ENCODE assay signal across 8 cellular contexts in the genomic region with DNA sequence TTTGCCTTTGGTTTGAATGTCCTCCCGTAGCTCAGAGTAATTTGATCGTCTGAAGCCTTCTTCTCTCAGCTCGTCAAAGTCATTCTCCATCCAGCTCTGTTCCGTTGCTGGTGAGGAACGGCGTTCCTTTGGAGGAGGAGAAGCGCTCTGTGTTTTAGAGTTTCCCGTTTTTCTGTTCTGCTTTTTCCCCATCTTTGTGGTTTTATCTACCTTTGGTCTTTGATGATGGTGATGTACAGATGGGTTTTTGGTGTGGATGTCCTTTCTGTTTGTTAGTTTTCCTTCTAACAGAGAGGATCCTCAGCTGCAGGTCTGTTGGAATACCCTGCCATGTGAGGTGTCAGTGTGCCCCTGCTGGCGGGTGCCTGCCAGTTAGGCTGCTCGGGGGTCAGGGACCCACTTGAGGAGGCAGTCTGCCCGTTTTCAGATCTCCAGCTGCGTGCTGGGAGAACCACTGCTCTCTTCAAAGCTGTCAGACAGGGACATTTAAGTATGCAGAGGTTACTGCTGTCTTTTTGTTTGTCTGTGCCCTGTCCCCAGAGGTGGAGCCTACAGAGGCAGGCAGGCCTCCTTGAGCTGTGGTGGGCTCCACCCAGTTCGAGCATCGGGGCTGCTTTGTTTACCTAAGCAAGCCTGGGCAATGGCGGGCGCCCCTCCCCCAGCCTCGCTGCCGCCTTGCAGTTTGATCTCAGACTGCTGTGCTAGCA.
A peak's percentile ranks its signal among the peaks of the same experiment; 100 is the strongest.
DNase-seq lines count a peak whose midpoint lies in the region; ATAC-seq and TF ChIP-seq lines count a peak whose summit lies in the region.
"Not testable (repeated sequence)": the region's sequence is repeated elsewhere in the genome, so short reads cannot be mapped to it uniquely, and the experiment has no call there.

No MANE protein-coding gene starts in this region.

- H3K36me3 ChIP-seq in effector memory CD4-positive, alpha-beta T cell (ENCODE audit: control insufficient read depth, insufficient read depth, low read length); iPS-18a (ENCODE audit: control insufficient read depth, low read depth, low read length); transverse colon: not testable (repeated sequence)

- not testable (repeated sequence) for H3K18ac ChIP-seq in H9 (ENCODE audit: insufficient read length, low read depth, low read length)

- not testable (repeated sequence) for H3K27ac Mint-ChIP-seq in H9; naive thymus-derived CD8-positive, alpha-beta T cell

- not testable (repeated sequence) for H3K27me3 ChIP-seq in H9 (ENCODE audit: insufficient read depth, low read length); effector memory CD4-positive, alpha-beta T cell (replicated peaks; ENCODE audit: control insufficient read depth, insufficient read depth, low read length, poor library complexity, severe bottlenecking); iPS-18a (ENCODE audit: control insufficient read depth, insufficient read depth, low read length); transverse colon

- not testable (repeated sequence) for H4K91ac ChIP-seq in H9 (ENCODE audit: insufficient read length, low read depth, low read length)

- H3K9me3 Mint-ChIP-seq in H9: not testable (repeated sequence)
- peaks cover 0 to 19% (median 8%) of the 10 kb centered on the region in 9 donors for H3K9me3 Mint-ChIP-seq in naive thymus-derived CD8-positive, alpha-beta T cell

- H2BK20ac ChIP-seq in H9 (ENCODE audit: low read depth, low read length, poor library complexity, severe bottlenecking): peak overlapping the region; percentile 91

- not testable (repeated sequence) for H3K4me3 ChIP-seq in effector memory CD4-positive, alpha-beta T cell (ENCODE audit: insufficient read depth, low read depth, low read length, poor library complexity, severe bottlenecking); transverse colon
- peak overlapping the region; percentile 23 for H3K4me3 ChIP-seq in iPS-18a (ENCODE audit: low read length)

- not testable (repeated sequence) for H3K4me3 Mint-ChIP-seq in H9; naive thymus-derived CD8-positive, alpha-beta T cell

- H3K4me1 Mint-ChIP-seq in H9; naive thymus-derived CD8-positive, alpha-beta T cell: not testable (repeated sequence)

- H3K23ac ChIP-seq in H9 (ENCODE audit: insufficient read length, low read depth, low read length): not testable (repeated sequence)

- H3K27me3 Mint-ChIP-seq in H9 (ENCODE audit: low read depth); naive thymus-derived CD8-positive, alpha-beta T cell: not testable (repeated sequence)

- H4K20me1 ChIP-seq in H9 (ENCODE audit: control insufficient read depth, insufficient read depth, insufficient read length): not testable (repeated sequence)

- not testable (repeated sequence) for H3K23me2 ChIP-seq in H9 (ENCODE audit: insufficient read length, low read depth, low read length, poor library complexity, severe bottlenecking)

- intact Hi-C loops in transverse colon (cut with DNase I; ENCODE audit: low total_unique reads): not testable (repeated sequence)

- DNase-seq in H9 (peak; percentile 80), T-helper 1 cell (peak in 3 of 5 donors; percentile 4 to 15 (median 10)), activated T-cell treated with anti-CD3 and anti-CD28 coated beads for 4 hours (peak; percentile 37), transverse colon (peak; percentile 16)
- DNase-seq in effector memory CD4-positive, alpha-beta T cell: peak in 2 of 3 donors; percentile 5 to 12
- DNase-seq in naive thymus-derived CD8-positive, alpha-beta T cell: peak in 6 of 10 donors; percentile 4 to 72 (median 6)
- peak; percentile 21 for DNase-seq in stimulated activated CD4-positive, alpha-beta T cell treated with anti-CD3 and anti-CD28 coated beads, Interleukin-12 subunit alpha, Interleukin-12 subunit beta, amount 100 ng/mL, for 4 hours

- H3K79me1 ChIP-seq in H9 (ENCODE audit: insufficient read depth, low read depth, low read length, poor library complexity, severe bottlenecking): not testable (repeated sequence)

- not testable (repeated sequence) for H3K9ac ChIP-seq in H9 (ENCODE audit: extremely low read depth, insufficient read length, low read length); iPS-18a (ENCODE audit: low read length)

- not testable (repeated sequence) for H2AK5ac ChIP-seq in H9 (ENCODE audit: insufficient read length, low read length)

- TF ChIP-seq EP300 in transverse colon (IDR thresholded peaks at IDR 0.05; ENCODE audit: low read depth): not testable (repeated sequence)

- TF ChIP-seq CTCF in H9 (conservative IDR thresholded peaks at IDR 0.05): peak; percentile 83
- not testable (repeated sequence) for TF ChIP-seq CTCF in transverse colon (IDR thresholded peaks at IDR 0.05)

- H2BK5ac ChIP-seq in H9 (ENCODE audit: insufficient read length, low read length): not testable (repeated sequence)

- H3K14ac ChIP-seq in H9 (ENCODE audit: insufficient read depth, low read length): not testable (repeated sequence)

- H3K36me3 Mint-ChIP-seq in H9 (ENCODE audit: insufficient read depth in 1 of 3, low read depth in 3 of 3); naive thymus-derived CD8-positive, alpha-beta T cell: not testable (repeated sequence)

- not testable (repeated sequence) for H2BK120ac ChIP-seq in H9 (ENCODE audit: low read depth, low read length, poor library complexity, severe bottlenecking)

- no CpG with 5 or more reads among the region's 18 CpGs for WGBS in H9 (ENCODE audit: extremely low coverage, insufficient read length, low lambda C conversion rate)
- 81 to 83% methylated on average over 18 of the region's 18 CpGs for WGBS in transverse colon (ENCODE audit: low coverage in 1 of 2), 2 donors

- H3K79me2 ChIP-seq in H9 (ENCODE audit: insufficient read depth, low read length): not testable (repeated sequence)

- not testable (repeated sequence) for H3K4me1 ChIP-seq in H9 (ENCODE audit: insufficient read depth, low read length); effector memory CD4-positive, alpha-beta T cell (ENCODE audit: control insufficient read depth, insufficient read depth, low read length, poor library complexity, severe bottlenecking); iPS-18a (ENCODE audit: control insufficient read depth, low read depth, low read length); transverse colon

- TF ChIP-seq POLR2A in transverse colon (IDR thresholded peaks at IDR 0.05): not testable (repeated sequence)

- not testable (repeated sequence) for H2BK12ac ChIP-seq in H9 (ENCODE audit: insufficient read length, low read depth, low read length)

- not testable (repeated sequence) for H3K4ac ChIP-seq in H9 (ENCODE audit: low read depth, low read length)

- not testable (repeated sequence) for H4K5ac ChIP-seq in H9 (ENCODE audit: insufficient read length, low read depth, low read length)

- not testable (repeated sequence) for H3K9me3 ChIP-seq in H9 (ENCODE audit: control insufficient read depth, low read depth, low read length); effector memory CD4-positive, alpha-beta T cell (ENCODE audit: control insufficient read depth, low read length); iPS-18a (ENCODE audit: control insufficient read depth, low read depth, low read length)
- H3K9me3 ChIP-seq in transverse colon: peaks cover 26 to 28% of the 10 kb centered on the region in 2 donors

- H3K27ac ChIP-seq in H9 (ENCODE audit: insufficient read length, low read depth, low read length); effector memory CD4-positive, alpha-beta T cell (ENCODE audit: insufficient read depth, low read length, poor library complexity, severe bottlenecking); iPS-18a (ENCODE audit: low read length); transverse colon: not testable (repeated sequence)

- H3T11ph ChIP-seq in H9 (ENCODE audit: low read length): not testable (repeated sequence)

- in situ Hi-C loops in transverse colon (cut with MboI; ENCODE audit: low pct_ligation_motif_present in 1 of 4, low pct_unique_long_range_greater_than_20kb in 1 of 4, low sequenced_read_pairs in 3 of 4): not testable (repeated sequence)

- H3K4me2 ChIP-seq in H9 (ENCODE audit: insufficient read depth, insufficient read length, low read length): peak overlapping the region; percentile 37

- not testable (repeated sequence) for ATAC-seq in naive thymus-derived CD8-positive, alpha-beta T cell

- H3K56ac ChIP-seq in H9 (ENCODE audit: insufficient read length, low read depth, low read length): not testable (repeated sequence)

- H4K8ac ChIP-seq in H9 (replicated peaks; ENCODE audit: insufficient read length, low read depth, low read length): not testable (repeated sequence)

- H2BK15ac ChIP-seq in H9 (ENCODE audit: low read depth, low read length): not testable (repeated sequence)

- POLR2A ChIA-PET in naive thymus-derived CD8-positive, alpha-beta T cell (lab: Charles Lee): not testable (repeated sequence)

- not testable (repeated sequence) for H2AFZ ChIP-seq in H9 (ENCODE audit: low read length)

Comparison
In these comparisons a context has a peak if more than half of its experiments do, and no peak if none do; other contexts are left out.
1. DNase-seq: peak in every context shown above with its lines; median percentile 80 in H9; 37 in activated T-cell treated with anti-CD3 and anti-CD28 coated beads for 4 hours; 21 in stimulated activated CD4-positive, alpha-beta T cell treated with anti-CD3 and anti-CD28 coated beads, Interleukin-12 subunit alpha, Interleukin-12 subunit beta, amount 100 ng/mL, for 4 hours; 16 in transverse colon; 10 in T-helper 1 cell; 8 in effector memory CD4-positive, alpha-beta T cell; 6 in naive thymus-derived CD8-positive, alpha-beta T cell.